ENCODE assay signal across 16 cellular contexts in genomic region chr1:7536891-7537591, GRCh38.
A peak's percentile ranks its signal among the peaks of the same experiment; 100 is the strongest.
DNase-seq lines count a peak whose midpoint lies in the region; ATAC-seq and TF ChIP-seq lines count a peak whose summit lies in the region.
"Had no signal": no experiment of that assay in that cellular context is flagged by ENCODE, and none has a peak within 500 bp of the region (broad histone marks: within the 10 kb centered on the region; RNA-seq: fewer than 3 reads in every experiment).

No MANE protein-coding gene starts in this region.

- H2AFZ ChIP-seq in H9 (ENCODE audit: low read length) (no peak overlapping the region), mesenchymal stem cell (ENCODE audit: low read depth, low read length) (no peak overlapping the region)

- no peak overlapping the region for H4K91ac ChIP-seq in H9 (ENCODE audit: insufficient read length, low read depth, low read length)
- H4K91ac ChIP-seq in mesenchymal stem cell (ENCODE audit: low read length), result peak overlapping the region; percentile 62

- H3K9me3 Mint-ChIP-seq in CD14-positive monocyte (no peaks in the 10 kb centered on the region), H9 (no peaks in the 10 kb centered on the region; a peak in 1 of 5 replicates)
- H3K9me3 Mint-ChIP-seq in activated T-cell treated with anti-CD3 and anti-CD28 coated beads, Interleukin-2, amount 50 U/mL, for 4 hours, result no peaks in the 10 kb centered on the region
- H3K9me3 Mint-ChIP-seq in naive thymus-derived CD8-positive, alpha-beta T cell, result no peaks in the 10 kb centered on the region
- H3K9me3 Mint-ChIP-seq: activated naive CD4-positive, alpha-beta T cell treated with anti-CD3 and anti-CD28 coated beads, Interleukin-2, amount 50 U/mL, for 24 hours had no signal

- H4K20me1 ChIP-seq in H9 (ENCODE audit: control insufficient read depth, insufficient read depth, insufficient read length), result no peaks in the 10 kb centered on the region

- H3K18ac ChIP-seq in H9 (ENCODE audit: insufficient read length, low read depth, low read length) (peak overlapping the region; percentile 66), mesenchymal stem cell (ENCODE audit: low read depth in 1 of 2, low read length in 2 of 2) (no peak overlapping the region)

- DNase-seq in CD14-positive monocyte (ENCODE audit: low spot score) (peak; percentile 34), H9 (peak; percentile 52), NCI-H69 (lab: John Stamatoyannopoulos, UW) (peak; percentile 74), mesenchymal stem cell (no peak)
- DNase-seq in activated T-cell treated with anti-CD3 and anti-CD28 coated beads, Interleukin-2, amount 50 U/mL, for 4 hours, result no peak
- no peak for DNase-seq in naive thymus-derived CD8-positive, alpha-beta T cell
- DNase-seq: KG1, left ventricle myocardium superior, NCI-H1105, NCI-H774 had no signal

- ATAC-seq in activated T-cell treated with anti-CD3 and anti-CD28 coated beads, Interleukin-2, amount 50 U/mL, for 4 hours, result no peak
- ATAC-seq in naive thymus-derived CD8-positive, alpha-beta T cell, result no peak
- no peak for ATAC-seq in HG02798 (IDR thresholded peaks at IDR 0.05; ENCODE audit: poor library complexity, unreplicated experiment)
- ATAC-seq: left ventricle myocardium superior had no signal

- no peak overlapping the region for H2BK20ac ChIP-seq in H9 (ENCODE audit: low read depth, low read length, poor library complexity, severe bottlenecking)

- H3K36me3 ChIP-seq in mesenchymal stem cell (ENCODE audit: control insufficient read depth in 1 of 2, insufficient read depth in 2 of 2, low read depth in 1 of 2, low read length in 2 of 2), result no peaks in the 10 kb centered on the region
- H3K36me3 ChIP-seq: HAP-1, Peyer's patch had no signal

- H3K14ac ChIP-seq in H9 (ENCODE audit: insufficient read depth, low read length) (peak overlapping the region; percentile 77), mesenchymal stem cell (ENCODE audit: low read length in 2 of 2) (no peak overlapping the region)

- TF ChIP-seq CTCF in CD14-positive monocyte (IDR thresholded peaks at IDR 0.05) (no peak), H9 (conservative IDR thresholded peaks at IDR 0.05) (no peak)

- H3K27ac Mint-ChIP-seq in CD14-positive monocyte, result no peak overlapping the region
- H3K27ac Mint-ChIP-seq in H9, result peak overlapping the region in 1 of 3 experiments; percentile 9; a peak in 2 of 7 replicates
- H3K27ac Mint-ChIP-seq in naive thymus-derived CD8-positive, alpha-beta T cell, result no peak overlapping the region
- H3K27ac Mint-ChIP-seq: activated naive CD4-positive, alpha-beta T cell treated with anti-CD3 and anti-CD28 coated beads, Interleukin-2, amount 50 U/mL, for 24 hours; B cell had no signal

- H4K8ac ChIP-seq in H9 (replicated peaks; ENCODE audit: insufficient read length, low read depth, low read length) (no peak overlapping the region), mesenchymal stem cell (ENCODE audit: low read length) (no peak overlapping the region)

- H3K4ac ChIP-seq in H9 (ENCODE audit: low read depth, low read length) (no peak overlapping the region), mesenchymal stem cell (ENCODE audit: low read depth in 1 of 2, low read length in 2 of 2) (no peak overlapping the region)

- H4K5ac ChIP-seq in H9 (ENCODE audit: insufficient read length, low read depth, low read length), result no peak overlapping the region

- H3K79me2 ChIP-seq in H9 (ENCODE audit: insufficient read depth, low read length), result no peaks in the 10 kb centered on the region

- intact Hi-C loops in CD14-positive monocyte (cut with micrococcal nuclease), result no loop called here

- H2BK120ac ChIP-seq in H9 (ENCODE audit: low read depth, low read length, poor library complexity, severe bottlenecking) (no peak overlapping the region), mesenchymal stem cell (ENCODE audit: low read depth, low read length) (no peak overlapping the region)

- no peaks in the 10 kb centered on the region for H3K9me3 ChIP-seq in H9 (ENCODE audit: control insufficient read depth, low read depth, low read length)
- peaks cover 3% of the 10 kb centered on the region for H3K9me3 ChIP-seq in mesenchymal stem cell (ENCODE audit: control insufficient read depth, low read length)
- H3K9me3 ChIP-seq: HAP-1, Peyer's patch had no signal

- POLR2A ChIA-PET in naive thymus-derived CD8-positive, alpha-beta T cell (lab: Charles Lee), result no interaction called here

- no peak overlapping the region for H3K23ac ChIP-seq in H9 (ENCODE audit: insufficient read length, low read depth, low read length)
- H3K23ac ChIP-seq in mesenchymal stem cell (ENCODE audit: low read length in 2 of 2), result no peak overlapping the region

- H3K79me1 ChIP-seq in H9 (ENCODE audit: insufficient read depth, low read depth, low read length, poor library complexity, severe bottlenecking) (no peaks in the 10 kb centered on the region), mesenchymal stem cell (replicated peaks; ENCODE audit: low read length, poor library complexity, severe bottlenecking) (no peaks in the 10 kb centered on the region)

- H3T11ph ChIP-seq in H9 (ENCODE audit: low read length), result no peak overlapping the region

- H3K27me3 Mint-ChIP-seq in CD14-positive monocyte (ENCODE audit: low read depth in 3 of 3) (peaks cover 5 to 13% (median 6%) of the 10 kb centered on the region in 3 donors), H9 (ENCODE audit: low read depth) (peaks cover 6% of the 10 kb centered on the region)
- H3K27me3 Mint-ChIP-seq in activated T-cell treated with anti-CD3 and anti-CD28 coated beads, Interleukin-2, amount 50 U/mL, for 4 hours (ENCODE audit: low read depth), result peaks cover 8% of the 10 kb centered on the region
- H3K27me3 Mint-ChIP-seq in naive thymus-derived CD8-positive, alpha-beta T cell, result peaks cover 1 to 25% (median 17%) of the 10 kb centered on the region in 5 donors

- H3K4me2 ChIP-seq in H9 (ENCODE audit: insufficient read depth, insufficient read length, low read length), result peak overlapping the region; percentile 46
- H3K4me2 ChIP-seq in mesenchymal stem cell (ENCODE audit: low read length, poor library complexity, severe bottlenecking), result no peak overlapping the region

- H2BK12ac ChIP-seq in H9 (ENCODE audit: insufficient read length, low read depth, low read length), result no peak overlapping the region
- H2BK12ac ChIP-seq in mesenchymal stem cell (ENCODE audit: low read length in 2 of 2), result no peak overlapping the region

- no peaks in the 10 kb centered on the region for H3K36me3 Mint-ChIP-seq in CD14-positive monocyte
- H3K36me3 Mint-ChIP-seq in H9 (ENCODE audit: insufficient read depth in 1 of 3, low read depth in 3 of 3), result no peaks in the 10 kb centered on the region
- no peaks in the 10 kb centered on the region for H3K36me3 Mint-ChIP-seq in activated T-cell treated with anti-CD3 and anti-CD28 coated beads, Interleukin-2, amount 50 U/mL, for 4 hours (ENCODE audit: insufficient read depth)
- no peaks in the 10 kb centered on the region for H3K36me3 Mint-ChIP-seq in naive thymus-derived CD8-positive, alpha-beta T cell
- H3K36me3 Mint-ChIP-seq: activated naive CD4-positive, alpha-beta T cell treated with anti-CD3 and anti-CD28 coated beads, Interleukin-2, amount 50 U/mL, for 24 hours had no signal

- H3K23me2 ChIP-seq in H9 (ENCODE audit: insufficient read length, low read depth, low read length, poor library complexity, severe bottlenecking), result no peaks in the 10 kb centered on the region

- H3K56ac ChIP-seq in H9 (ENCODE audit: insufficient read length, low read depth, low read length), result no peak overlapping the region

- no peaks in the 10 kb centered on the region for H3K27me3 ChIP-seq in H9 (ENCODE audit: insufficient read depth, low read length)
- peaks cover 0 to 56% of the 10 kb centered on the region in 2 experiments for H3K27me3 ChIP-seq in mesenchymal stem cell (ENCODE audit: control insufficient read depth in 1 of 2, insufficient read depth in 1 of 2, low read length in 2 of 2)
- H3K27me3 ChIP-seq: Peyer's patch had no signal

- H3K4me3 Mint-ChIP-seq in CD14-positive monocyte, result no peak overlapping the region
- H3K4me3 Mint-ChIP-seq in H9, result peak overlapping the region in 1 of 2 experiments; percentile 51; a peak in 2 of 5 replicates
- no peak overlapping the region for H3K4me3 Mint-ChIP-seq in activated T-cell treated with anti-CD3 and anti-CD28 coated beads, Interleukin-2, amount 50 U/mL, for 4 hours
- H3K4me3 Mint-ChIP-seq in naive thymus-derived CD8-positive, alpha-beta T cell, result no peak overlapping the region
- H3K4me3 Mint-ChIP-seq: activated naive CD4-positive, alpha-beta T cell treated with anti-CD3 and anti-CD28 coated beads, Interleukin-2, amount 50 U/mL, for 24 hours; B cell had no signal

- H2BK15ac ChIP-seq in H9 (ENCODE audit: low read depth, low read length) (no peak overlapping the region), mesenchymal stem cell (ENCODE audit: low read depth, poor library complexity, severe bottlenecking) (no peak overlapping the region)

- H2BK5ac ChIP-seq in H9 (ENCODE audit: insufficient read length, low read length), result no peak overlapping the region
- H2BK5ac ChIP-seq in mesenchymal stem cell (ENCODE audit: low read depth, low read length, poor library complexity, severe bottlenecking), result no peak overlapping the region

- no peak overlapping the region for H3K4me3 ChIP-seq in mesenchymal stem cell (ENCODE audit: insufficient read depth in 1 of 2, low read depth in 1 of 2, low read length in 2 of 2)
- H3K4me3 ChIP-seq: HAP-1, Peyer's patch, skin epidermis had no signal

- WGBS in H9 (ENCODE audit: extremely low coverage, insufficient read length, low lambda C conversion rate), result no CpG with 5 or more reads among the region's 20 CpGs
- WGBS in mesenchymal stem cell, result 75% methylated on average over 20 of the region's 20 CpGs

- H3K9ac ChIP-seq in H9 (ENCODE audit: extremely low read depth, insufficient read length, low read length), result no peak overlapping the region
- H3K9ac ChIP-seq in mesenchymal stem cell (ENCODE audit: low read length), result no peak overlapping the region

- H2AK5ac ChIP-seq in H9 (ENCODE audit: insufficient read length, low read length) (no peak overlapping the region), mesenchymal stem cell (ENCODE audit: low read length, severe bottlenecking) (peak overlapping the region; percentile 29)

- H3K27ac ChIP-seq in H9 (ENCODE audit: insufficient read length, low read depth, low read length) (no peak overlapping the region), mesenchymal stem cell (ENCODE audit: low read length, poor library complexity, severe bottlenecking) (no peak overlapping the region)
- H3K27ac ChIP-seq: Peyer's patch, skin epidermis had no signal

- H3K4me1 ChIP-seq in H9 (ENCODE audit: insufficient read depth, low read length) (peaks cover 13% of the 10 kb centered on the region; the same call in 1 of the 2 replicates), mesenchymal stem cell (ENCODE audit: control insufficient read depth, insufficient read depth, low read depth, low read length) (peaks cover 28% of the 10 kb centered on the region)

- H3K4me1 Mint-ChIP-seq in CD14-positive monocyte, result peaks cover 2% of the 10 kb centered on the region
- H3K4me1 Mint-ChIP-seq in H9, result peaks cover 52 to 76% of the 10 kb centered on the region in 2 experiments
- no peaks in the 10 kb centered on the region for H3K4me1 Mint-ChIP-seq in activated T-cell treated with anti-CD3 and anti-CD28 coated beads, Interleukin-2, amount 50 U/mL, for 4 hours (ENCODE audit: low read depth)
- no peaks in the 10 kb centered on the region for H3K4me1 Mint-ChIP-seq in naive thymus-derived CD8-positive, alpha-beta T cell
- H3K4me1 Mint-ChIP-seq: activated naive CD4-positive, alpha-beta T cell treated with anti-CD3 and anti-CD28 coated beads, Interleukin-2, amount 50 U/mL, for 24 hours; B cell had no signal

Comparison
In these comparisons a context has a peak if more than half of its experiments do, and no peak if none do; other contexts are left out.
1. DNase-seq: peak in CD14-positive monocyte (single experiment), H9 (single experiment) and NCI-H69 (single experiment); none in mesenchymal stem cell (single experiment), activated T-cell treated with anti-CD3 and anti-CD28 coated beads, Interleukin-2, amount 50 U/mL, for 4 hours (single experiment) and naive thymus-derived CD8-positive, alpha-beta T cell (0 of 10).